ENCODE assay signal across 12 cellular contexts in genomic region chr1:66349277-66349676, GRCh38.
A peak's percentile ranks its signal among the peaks of the same experiment; 100 is the strongest.
DNase-seq lines count a peak whose midpoint lies in the region; ATAC-seq, FAIRE-seq and TF ChIP-seq lines count a peak whose summit lies in the region.
"Had no signal": no experiment of that assay in that cellular context is flagged by ENCODE, and none has a peak within 500 bp of the region (broad histone marks: within the 10 kb centered on the region; RNA-seq: fewer than 3 reads in every experiment).

No MANE protein-coding gene starts in this region.

- no peak for ATAC-seq in GM18870 (IDR thresholded peaks at IDR 0.05; ENCODE audit: unreplicated experiment)
- ATAC-seq in foreskin keratinocyte = no peak

- H4K8ac ChIP-seq in H1 (ENCODE audit: extremely low read depth, insufficient read depth, low read length) = no peak overlapping the region

- no peak overlapping the region for H2AK5ac ChIP-seq in H1 (ENCODE audit: low read depth, low read length)

- no peak overlapping the region for H2AFZ ChIP-seq in OCI-LY1 (ENCODE audit: low read length)
- H2AFZ ChIP-seq in H1 (ENCODE audit: low read length) = no peak overlapping the region
- H2AFZ ChIP-seq: parathyroid adenoma had no signal

- peaks cover 7% of the 10 kb centered on the region; the same call in 1 of the 2 replicates for H3K36me3 ChIP-seq in OCI-LY1 (ENCODE audit: insufficient read depth, low read length)
- no peaks in the 10 kb centered on the region for H3K36me3 ChIP-seq in H1 (ENCODE audit: control insufficient read depth in 2 of 4, insufficient read depth in 4 of 4, low read length in 3 of 4)
- H3K36me3 ChIP-seq in adrenal gland (replicated peaks in 1 of 2) = no peaks in the 10 kb centered on the region
- no peaks in the 10 kb centered on the region for H3K36me3 ChIP-seq in WERI-Rb-1

- H3K23ac ChIP-seq in H1 (ENCODE audit: insufficient read length) = no peak overlapping the region

- TF ChIP-seq POLR2A in H1 (IDR thresholded peaks at IDR 0.05; ENCODE audit: control extremely low read depth in 1 of 2, low read depth in 2 of 2, low read length in 2 of 2) (no peak), adrenal gland (IDR thresholded peaks at IDR 0.05) (no peak)

- TF ChIP-seq CTCF in D721Med (IDR thresholded peaks at IDR 0.05; ENCODE audit: insufficient read depth, missing control alignments) = no peak
- no peak for TF ChIP-seq CTCF in OCI-LY1 (IDR thresholded peaks at IDR 0.05; ENCODE audit: low read length)
- no peak for TF ChIP-seq CTCF in H1 (IDR thresholded peaks at IDR 0.05; ENCODE audit: control extremely low read depth in 1 of 3, insufficient read depth in 1 of 3, low read depth in 1 of 3, low read length in 3 of 3)
- no peak for TF ChIP-seq CTCF in adrenal gland (IDR thresholded peaks at IDR 0.05)
- TF ChIP-seq CTCF in foreskin keratinocyte (conservative IDR thresholded peaks at IDR 0.05) = no peak
- TF ChIP-seq CTCF in WERI-Rb-1 (IDR thresholded peaks at IDR 0.05; ENCODE audit: low read depth, low read length) = no peak

- H3K14ac ChIP-seq in H1 (ENCODE audit: insufficient read length) = no peak overlapping the region

- H4K91ac ChIP-seq in H1 (replicated peaks; ENCODE audit: insufficient read length, low read length) = peak overlapping the region; percentile 49

- 83% methylated on average over 3 of the region's 3 CpGs; no CpG with 5 or more reads in 1 of the 2 experiments for WGBS in H1 (ENCODE audit: extremely low coverage in 1 of 2, insufficient coverage in 1 of 2, insufficient read length in 1 of 2, insufficient replicate concordance in 2 of 2, low coverage in 1 of 2, low lambda C conversion rate in 2 of 2, missing lambda C conversion rate in 1 of 2), 2 experiments
- WGBS in adrenal gland, 4 donors = 66 to 72% (median 70%) methylated on average over 3 of the region's 3 CpGs

- no peaks in the 10 kb centered on the region for H3F3A ChIP-seq in OCI-LY1 (ENCODE audit: insufficient read depth, low read length)

- TF ChIP-seq EP300 in H1 (IDR thresholded peaks at IDR 0.05; ENCODE audit: borderline replicate concordance in 1 of 2, low read depth in 2 of 2, low read length in 2 of 2) = no peak

- H3K9me3 ChIP-seq in OCI-LY1 (ENCODE audit: low read length) = no peaks in the 10 kb centered on the region
- H3K9me3 ChIP-seq in H1 (ENCODE audit: insufficient read depth in 2 of 2, low read depth in 1 of 2, low read length in 1 of 2) = no peaks in the 10 kb centered on the region
- no peaks in the 10 kb centered on the region for H3K9me3 ChIP-seq in adrenal gland (replicated peaks in 1 of 3)
- peaks cover 2% of the 10 kb centered on the region for H3K9me3 ChIP-seq in WERI-Rb-1 (ENCODE audit: severe bottlenecking)

- H2BK15ac ChIP-seq in H1 (ENCODE audit: low read length) = no peak overlapping the region

- no peak overlapping the region; the same call in 1 of the 2 replicates for H2BK5ac ChIP-seq in H1 (ENCODE audit: low read depth, low read length)

- H4K5ac ChIP-seq in H1 (ENCODE audit: insufficient read length, low read depth, low read length) = no peak overlapping the region

- H3K4ac ChIP-seq in H1 (replicated peaks; ENCODE audit: insufficient read length, low read depth, low read length) = no peak overlapping the region

- peaks cover 92% of the 10 kb centered on the region for H3K4me1 ChIP-seq in OCI-LY1 (ENCODE audit: insufficient read depth, low read length, severe bottlenecking)
- peaks cover 5 to 23% (median 11%) of the 10 kb centered on the region in 4 experiments for H3K4me1 ChIP-seq in H1 (replicated peaks in 1 of 4; ENCODE audit: control insufficient read depth in 3 of 4, insufficient read depth in 4 of 4, low read length in 3 of 4)
- peaks cover 0 to 13% of the 10 kb centered on the region in 2 donors for H3K4me1 ChIP-seq in adrenal gland (replicated peaks in 1 of 2)
- H3K4me1 ChIP-seq in foreskin keratinocyte = no peaks in the 10 kb centered on the region
- H3K4me1 ChIP-seq: parathyroid adenoma had no signal

- peak overlapping the region; percentile 83 for H3K4me2 ChIP-seq in OCI-LY1 (ENCODE audit: low read length)
- H3K4me2 ChIP-seq in H1 (ENCODE audit: insufficient read depth in 1 of 2, low read depth in 2 of 2, low read length in 2 of 2) = peak overlapping the region in 1 of 2 experiments; percentile 14; a peak in 1 of 4 replicates

- no peaks in the 10 kb centered on the region for H3K23me2 ChIP-seq in H1 (ENCODE audit: low read depth, low read length)

- no peaks in the 10 kb centered on the region for H3K79me1 ChIP-seq in H1 (ENCODE audit: low read depth, low read length)

- peak overlapping the region; percentile 89 for H3K27ac ChIP-seq in OCI-LY1 (ENCODE audit: low read depth, low read length, poor library complexity, severe bottlenecking)
- H3K27ac ChIP-seq in H1 (ENCODE audit: low read depth, low read length) = no peak overlapping the region
- no peak overlapping the region for H3K27ac ChIP-seq in adrenal gland
- no peak overlapping the region for H3K27ac ChIP-seq in foreskin keratinocyte
- no peak overlapping the region for H3K27ac ChIP-seq in WERI-Rb-1
- H3K27ac ChIP-seq: parathyroid adenoma had no signal

- H3K9me2 ChIP-seq in OCI-LY1 (ENCODE audit: low read depth, low read length) = no peaks in the 10 kb centered on the region

- no peak for DNase-seq in D721Med (ENCODE audit: insufficient read length, low spot score)
- DNase-seq in H1 (ENCODE audit: low read depth in 1 of 2, low spot score in 2 of 2) = no peak
- peak; percentile 84 for DNase-seq in pons (ENCODE audit: low spot score)
- DNase-seq in adrenal gland = no peak
- DNase-seq in foreskin keratinocyte = no peak
- no peak for DNase-seq in WERI-Rb-1
- DNase-seq: activated CD4-positive, CD25-positive, alpha-beta regulatory T cell; central memory CD4-positive, alpha-beta T cell; NK-92 treated with Interleukin-12 subunit alpha and Interleukin-12 subunit beta, amount 100 ng/mL, for 24 hours had no signal

- H2BK20ac ChIP-seq in H1 (ENCODE audit: low read length) = peak overlapping the region; percentile 28; the same call in 1 of the 2 replicates

- H3K9ac ChIP-seq in OCI-LY1 (ENCODE audit: low read length) (peak overlapping the region; percentile 62), H1 (replicated peaks in 1 of 4; ENCODE audit: extremely low read depth in 1 of 4, low read depth in 3 of 4, low read length in 3 of 4) (peak overlapping the region in 1 of 4 experiments; percentile 23; a peak in 1 of 7 replicates)
- H3K9ac ChIP-seq: parathyroid adenoma had no signal

- no peaks in the 10 kb centered on the region for H3K27me3 ChIP-seq in OCI-LY1 (ENCODE audit: insufficient read depth, low read length)
- H3K27me3 ChIP-seq in H1 (replicated peaks in 1 of 4; ENCODE audit: control insufficient read depth in 3 of 4, extremely low read depth in 1 of 4, insufficient read depth in 3 of 4, low read length in 3 of 4) = no peaks in the 10 kb centered on the region
- peaks cover 5% of the 10 kb centered on the region for H3K27me3 ChIP-seq in adrenal gland
- peaks cover 36% of the 10 kb centered on the region for H3K27me3 ChIP-seq in foreskin keratinocyte
- H3K27me3 ChIP-seq in WERI-Rb-1 (ENCODE audit: insufficient read depth, low read depth, severe bottlenecking) = no peaks in the 10 kb centered on the region

- H3K56ac ChIP-seq in H1 (replicated peaks; ENCODE audit: insufficient read length, low read depth, low read length) = no peak overlapping the region

- H2BK12ac ChIP-seq in H1 (ENCODE audit: low read depth, low read length) = no peak overlapping the region; the same call in 1 of the 2 replicates

- H3K79me2 ChIP-seq in OCI-LY1 (ENCODE audit: insufficient read depth, low read length) = peaks cover 74% of the 10 kb centered on the region
- H3K79me2 ChIP-seq in H1 (ENCODE audit: control insufficient read depth in 1 of 2, insufficient read depth in 2 of 2, low read length in 2 of 2) = peaks cover 0 to 39% of the 10 kb centered on the region in 2 experiments; a peak in 3 of 4 replicates
- H3K79me2 ChIP-seq: parathyroid adenoma had no signal

- peak overlapping the region; percentile 47 for H3K4me3 ChIP-seq in OCI-LY1 (ENCODE audit: low read depth, low read length, poor library complexity, severe bottlenecking)
- H3K4me3 ChIP-seq in H1 (ENCODE audit: extremely low read depth in 1 of 4, insufficient read depth in 2 of 4, low read depth in 3 of 4, low read length in 4 of 4) = no peak overlapping the region
- H3K4me3 ChIP-seq in adrenal gland = no peak overlapping the region
- no peak overlapping the region for H3K4me3 ChIP-seq in WERI-Rb-1 (ENCODE audit: low read depth, low read length)

- CTCF ChIA-PET in H1 (lab: Charles Lee; ENCODE audit: partially characterized antibody) = interaction anchor here (2.3 kb wide), 1 partner anchor 11 kb away, joined by 7 read pairs; no protein-coding TSS in a partner anchor

- peak; percentile 64 for FAIRE-seq in D721Med (lab: Jason Lieb, UNC)
- FAIRE-seq in H1 (lab: Jason Lieb, UNC) = no peak

- intact Hi-C loops in adrenal gland (cut with DNase I) = no loop called here

- no peaks in the 10 kb centered on the region for H4K20me1 ChIP-seq in OCI-LY1 (ENCODE audit: insufficient read depth, low read length)
- no peaks in the 10 kb centered on the region for H4K20me1 ChIP-seq in H1 (replicated peaks in 1 of 2; ENCODE audit: control insufficient read depth in 1 of 2, insufficient read depth in 2 of 2, low read length in 2 of 2)

- no peak overlapping the region for H3K18ac ChIP-seq in H1 (ENCODE audit: extremely low read depth, low read length)

- peak overlapping the region; percentile 57 for H2BK120ac ChIP-seq in H1 (replicated peaks; ENCODE audit: low read depth, low read length)

- no peak for TF ChIP-seq RAD21 in H1 (IDR thresholded peaks at IDR 0.05 in 1 of 2, conservative IDR thresholded peaks at IDR 0.05 in 1 of 2; ENCODE audit: low read depth in 2 of 2, low read length in 2 of 2)

- POLR2A ChIA-PET in H1 (lab: Charles Lee; ENCODE audit: partially characterized antibody) = no interaction called here

TF ChIP-seq in H1, 55 proteins besides CTCF, POLR2A, EP300 and RAD21 (continues in another document):
- TF ChIP-seq GTF2F1 (IDR thresholded peaks at IDR 0.05; ENCODE audit: borderline replicate concordance, low read depth, low read length) = no peak
- no peak for TF ChIP-seq ASH2L (IDR thresholded peaks at IDR 0.05; ENCODE audit: low read length)
- no peak for TF ChIP-seq CBX8 (IDR thresholded peaks at IDR 0.05; ENCODE audit: borderline replicate concordance, low read depth, low read length)
- no peak for TF ChIP-seq SIRT6 (IDR thresholded peaks at IDR 0.05; ENCODE audit: low read length)
- TF ChIP-seq POLR2AphosphoS5 (IDR thresholded peaks at IDR 0.05; ENCODE audit: low read depth, low read length) = no peak
- no peak for TF ChIP-seq CTBP2 (IDR thresholded peaks at IDR 0.05; ENCODE audit: borderline replicate concordance, insufficient read depth, insufficient read length, low read length)
- TF ChIP-seq NRF1 (IDR thresholded peaks at IDR 0.05; ENCODE audit: low read depth, low read length) = no peak
- TF ChIP-seq RFX5 (IDR thresholded peaks at IDR 0.05; ENCODE audit: borderline replicate concordance, low read depth, low read length) = no peak
- no peak for TF ChIP-seq TAF7 (optimal IDR thresholded peaks at IDR 0.05; ENCODE audit: borderline replicate concordance, low read depth, low read length)
- TF ChIP-seq RNF2 (IDR thresholded peaks at IDR 0.05; ENCODE audit: borderline replicate concordance, low read depth, low read length, missing control alignments, poor library complexity, severe bottlenecking) = no peak
- no peak for TF ChIP-seq SP4 (IDR thresholded peaks at IDR 0.05; ENCODE audit: low read length)
